9 cellular contexts compared by ENCODE assay signal in genomic region chrX:31658360-31658759, GRCh38.
DNase-seq lines count a peak whose midpoint lies in the region; ATAC-seq, FAIRE-seq and TF ChIP-seq lines count a peak whose summit lies in the region.
"Had no signal": no experiment of that assay in that cellular context is flagged by ENCODE, and none has a peak within 500 bp of the region (broad histone marks: within the 10 kb centered on the region; RNA-seq: fewer than 3 reads in every experiment).

No MANE protein-coding gene starts in this region.

- FAIRE-seq in small intestine (lab: Jason Lieb, UNC), result peak; percentile 96

- H3K4me3 ChIP-seq in AG09309 (ENCODE audit: control insufficient read depth, low read depth, low read length) (no peak overlapping the region), OCI-LY1 (ENCODE audit: low read depth, low read length, poor library complexity, severe bottlenecking) (no peak overlapping the region), esophagus muscularis mucosa (no peak overlapping the region), small intestine (ENCODE audit: low read depth in 1 of 2, low read length in 2 of 2) (no peak overlapping the region)

- no peaks in the 10 kb centered on the region for H4K20me1 ChIP-seq in OCI-LY1 (ENCODE audit: insufficient read depth, low read length)

- DNase-seq in AG09309 (ENCODE audit: low read depth), result peak; percentile 7
- no peak for DNase-seq in esophagus muscularis mucosa (ENCODE audit: extremely low spot score)
- DNase-seq in small intestine, result peak; percentile 21
- no peak for DNase-seq in activated CD8-positive, alpha-beta memory T cell treated with anti-CD3 and anti-CD28 coated beads, Interleukin-2, amount 50 U/mL, for 48 hours
- DNase-seq: activated naive CD8-positive, alpha-beta T cell treated with anti-CD3 and anti-CD28 coated beads, Interleukin-2, amount 10 ng/mL, durations not matched to agents 7 days and 5 days had no signal

- intact Hi-C loops in esophagus muscularis mucosa (cut with DNase I), result loop anchor here (5.0 kb wide), 2 partner anchors 441 to 621 kb away; no protein-coding TSS in a partner anchor

- H3K36me3 ChIP-seq in OCI-LY1 (ENCODE audit: insufficient read depth, low read length) (no peaks in the 10 kb centered on the region), esophagus muscularis mucosa (no peaks in the 10 kb centered on the region), small intestine (ENCODE audit: control insufficient read depth in 2 of 2, insufficient read depth in 2 of 2, low read length in 2 of 2) (no peaks in the 10 kb centered on the region)

- TF ChIP-seq EP300 in esophagus muscularis mucosa (IDR thresholded peaks at IDR 0.05), result no peak

- H3K27me3 ChIP-seq in OCI-LY1 (ENCODE audit: insufficient read depth, low read length) (no peaks in the 10 kb centered on the region), esophagus muscularis mucosa (no peaks in the 10 kb centered on the region), small intestine (ENCODE audit: control insufficient read depth in 2 of 2, insufficient read depth in 2 of 2, low read length in 2 of 2) (no peaks in the 10 kb centered on the region)

- peak; percentile 35 for TF ChIP-seq CTCF in AG09309 (IDR thresholded peaks at IDR 0.05; ENCODE audit: control insufficient read depth, insufficient read depth, low read depth, low read length, missing control alignments)
- TF ChIP-seq CTCF in OCI-LY1 (IDR thresholded peaks at IDR 0.05; ENCODE audit: low read length), result peak; percentile 49; the same call in 1 of the 2 replicates
- TF ChIP-seq CTCF in esophagus muscularis mucosa (IDR thresholded peaks at IDR 0.05), result peak in 2 of 3 experiments; percentile 49 to 52

- H3K27ac ChIP-seq in OCI-LY1 (ENCODE audit: low read depth, low read length, poor library complexity, severe bottlenecking) (no peak overlapping the region), esophagus muscularis mucosa (replicated peaks in 1 of 4) (no peak overlapping the region), small intestine (ENCODE audit: low read depth in 1 of 2, low read length in 1 of 2) (no peak overlapping the region)

- H3F3A ChIP-seq in OCI-LY1 (ENCODE audit: insufficient read depth, low read length), result no peaks in the 10 kb centered on the region

- no peak overlapping the region for H2AFZ ChIP-seq in OCI-LY1 (ENCODE audit: low read length)

- H3K9me3 ChIP-seq in OCI-LY1 (ENCODE audit: low read length), result no peaks in the 10 kb centered on the region
- no peaks in the 10 kb centered on the region for H3K9me3 ChIP-seq in esophagus muscularis mucosa
- no peaks in the 10 kb centered on the region for H3K9me3 ChIP-seq in small intestine (ENCODE audit: control insufficient read depth, low read depth)

- no peaks in the 10 kb centered on the region for H3K9me2 ChIP-seq in OCI-LY1 (ENCODE audit: low read depth, low read length)

- TF ChIP-seq POLR2A in esophagus muscularis mucosa (IDR thresholded peaks at IDR 0.05; ENCODE audit: low read depth), result no peak

- no peak overlapping the region for H3K4me2 ChIP-seq in OCI-LY1 (ENCODE audit: low read length)

- H3K79me2 ChIP-seq in OCI-LY1 (ENCODE audit: insufficient read depth, low read length), result no peaks in the 10 kb centered on the region

- WGBS in esophagus muscularis mucosa, result 7% methylated on average over 4 of the region's 4 CpGs
- 1 to 8% (median 2%) methylated on average over 4 of the region's 4 CpGs for WGBS in small intestine, 3 donors

- ATAC-seq in GM21576 (IDR thresholded peaks at IDR 0.05; ENCODE audit: unreplicated experiment) (peak; percentile 50), HG03457 (IDR thresholded peaks at IDR 0.05; ENCODE audit: unreplicated experiment) (no peak), GM21723 (IDR thresholded peaks at IDR 0.05; ENCODE audit: unreplicated experiment) (no peak)

- H3K9ac ChIP-seq in OCI-LY1 (ENCODE audit: low read length), result no peak overlapping the region

- H3K4me1 ChIP-seq in OCI-LY1 (ENCODE audit: insufficient read depth, low read length, severe bottlenecking) (no peaks in the 10 kb centered on the region), esophagus muscularis mucosa (no peaks in the 10 kb centered on the region), small intestine (ENCODE audit: control insufficient read depth in 2 of 2, insufficient read depth in 1 of 2, low read depth in 1 of 2, low read length in 1 of 2) (no peaks in the 10 kb centered on the region)

Comparison
In these comparisons a context has a peak if more than half of its experiments do, and no peak if none do; other contexts are left out.
1. DNase-seq: peak in AG09309 (single experiment) and small intestine (single experiment); none in esophagus muscularis mucosa (single experiment) and activated CD8-positive, alpha-beta memory T cell treated with anti-CD3 and anti-CD28 coated beads, Interleukin-2, amount 50 U/mL, for 48 hours (single experiment).
2. Peak in every context shown above with its lines, with median percentiles within 50 percentile points of each other: CTCF ChIP-seq.